In genomic region chr16:901715-902601, GRCh38 we compare ENCODE assay signal across 17 cellular contexts.
DNase-seq lines count a peak whose midpoint lies in the region; ATAC-seq and TF ChIP-seq lines count a peak whose summit lies in the region.
"Had no signal": no experiment of that assay in that cellular context is flagged by ENCODE, and none has a peak within 500 bp of the region (broad histone marks: within the 10 kb centered on the region; RNA-seq: fewer than 3 reads in every experiment).

No MANE protein-coding gene starts in this region.

- no peaks in the 10 kb centered on the region for H3K36me3 ChIP-seq in BE2C
- peaks cover 12% of the 10 kb centered on the region for H3K36me3 ChIP-seq in left ventricle myocardium inferior
- H3K36me3 ChIP-seq: left lung, MG63 had no signal

- H3K9me3 Mint-ChIP-seq in WTC11 (peaks cover 16% of the 10 kb centered on the region), type B pancreatic cell (peaks cover 5% of the 10 kb centered on the region)
- H3K9me3 Mint-ChIP-seq: CD4-positive, CD25-positive, alpha-beta regulatory T cell; IgD-negative memory B cell had no signal

- H3K27ac ChIP-seq in left ventricle myocardium inferior (replicated peaks), result peak overlapping the region; percentile 36
- H3K27ac ChIP-seq: left lung had no signal

- H3K27me3 ChIP-seq in BE2C (no peaks in the 10 kb centered on the region), left ventricle myocardium inferior (ENCODE audit: low read depth) (no peaks in the 10 kb centered on the region)
- H3K27me3 ChIP-seq: left lung, MG63 had no signal

- no peaks in the 10 kb centered on the region for H3K9me3 ChIP-seq in BE2C
- H3K9me3 ChIP-seq in left ventricle myocardium inferior (replicated peaks), result peaks cover 8% of the 10 kb centered on the region

- CTCF ChIA-PET in WTC11 (lab: Charles Lee), result interaction anchor here (0.6 to 1.4 kb wide), 2 partner anchors 24 to 154 kb away, joined by 3 to 4 read pairs; no protein-coding TSS in a partner anchor

- ATAC-seq in WTC11, result no peak
- no peak for ATAC-seq in HG03354 (IDR thresholded peaks at IDR 0.05; ENCODE audit: poor library complexity, severe bottlenecking, unreplicated experiment)
- no peak for ATAC-seq in omental fat pad (ENCODE audit: low FRiP score)
- ATAC-seq: left lung had no signal

- peaks cover 14% of the 10 kb centered on the region for H3K36me3 Mint-ChIP-seq in WTC11
- peaks cover 20% of the 10 kb centered on the region for H3K36me3 Mint-ChIP-seq in type B pancreatic cell

- H3K27ac Mint-ChIP-seq in WTC11 (peak overlapping the region; percentile 19; the same call in 1 of the 2 replicates), type B pancreatic cell (no peak overlapping the region)
- H3K27ac Mint-ChIP-seq: CD4-positive, CD25-positive, alpha-beta regulatory T cell had no signal

- peak; percentile 66 for DNase-seq in BE2C
- DNase-seq in WTC11 (ENCODE audit: low spot score), result no peak
- DNase-seq in left ventricle myocardium inferior, result no peak
- peak; percentile 48 for DNase-seq in pons (ENCODE audit: low spot score)
- DNase-seq in type B pancreatic cell (ENCODE audit: extremely low spot score, unreplicated experiment), result no peak
- no peak for DNase-seq in omental fat pad (ENCODE audit: low spot score)
- DNase-seq in NCI-H1105 (lab: John Stamatoyannopoulos, UW), result no peak
- DNase-seq: CD4-positive, CD25-positive, alpha-beta regulatory T cell; foreskin melanocyte; H9; MG63; NCI-H1694; NCI-H2227 treated with DMSO at 0.1 percent for 48 hours; stimulated activated naive CD4-positive, alpha-beta T cell had no signal

- H3K4me3 ChIP-seq in BE2C (ENCODE audit: low read depth, low read length) (no peak overlapping the region), left ventricle myocardium inferior (no peak overlapping the region)
- H3K4me3 ChIP-seq: left lung, MG63 had no signal

- TF ChIP-seq CTCF in BE2C (IDR thresholded peaks at IDR 0.05; ENCODE audit: low read depth, low read length) (no peak), WTC11 (IDR thresholded peaks at IDR 0.05) (no peak), left ventricle myocardium inferior (IDR thresholded peaks at IDR 0.05; ENCODE audit: borderline replicate concordance) (no peak), type B pancreatic cell (conservative IDR thresholded peaks at IDR 0.05) (no peak), omental fat pad (IDR thresholded peaks at IDR 0.05) (no peak)

- H3K27me3 Mint-ChIP-seq in WTC11 (ENCODE audit: low read depth), result no peaks in the 10 kb centered on the region; the same call in 1 of the 2 replicates
- no peaks in the 10 kb centered on the region for H3K27me3 Mint-ChIP-seq in type B pancreatic cell
- H3K27me3 Mint-ChIP-seq: CD4-positive, CD25-positive, alpha-beta regulatory T cell; IgD-negative memory B cell had no signal

- intact Hi-C loops in left ventricle myocardium inferior (cut with micrococcal nuclease), result no loop called here

- H3K4me1 ChIP-seq in BE2C (peaks cover 16% of the 10 kb centered on the region), left ventricle myocardium inferior (peaks cover 5% of the 10 kb centered on the region)
- H3K4me1 ChIP-seq: left lung had no signal

- POLR2A ChIA-PET in WTC11 (lab: Charles Lee), result no interaction called here

- H3K4me3 Mint-ChIP-seq in WTC11, result no peak overlapping the region
- no peak overlapping the region for H3K4me3 Mint-ChIP-seq in type B pancreatic cell
- H3K4me3 Mint-ChIP-seq: CD4-positive, CD25-positive, alpha-beta regulatory T cell; H9; IgD-negative memory B cell had no signal

- H3K4me1 Mint-ChIP-seq in WTC11, result no peaks in the 10 kb centered on the region
- H3K4me1 Mint-ChIP-seq in type B pancreatic cell (ENCODE audit: unreplicated experiment), result peaks cover 12% of the 10 kb centered on the region
- H3K4me1 Mint-ChIP-seq: IgD-negative memory B cell had no signal

TF ChIP-seq in WTC11, 78 proteins besides CTCF, POLR2A, EP300 and RAD21 (continues in another document):
- TF ChIP-seq NR2C2 (CRISPR knock-in tag; IDR thresholded peaks at IDR 0.05) (no peak), ATF3 (CRISPR knock-in tag; conservative IDR thresholded peaks at IDR 0.05) (no peak), ZNF138 (CRISPR knock-in tag; conservative IDR thresholded peaks at IDR 0.05) (no peak), NFYB (CRISPR knock-in tag; conservative IDR thresholded peaks at IDR 0.05; ENCODE audit: low read depth) (no peak), E2F1 (CRISPR knock-in tag; IDR thresholded peaks at IDR 0.05) (no peak), AR (CRISPR knock-in tag; IDR thresholded peaks at IDR 0.05) (no peak), E2F4 (CRISPR knock-in tag; IDR thresholded peaks at IDR 0.05; ENCODE audit: borderline replicate concordance, low read depth) (no peak), PRRX2 (CRISPR knock-in tag; IDR thresholded peaks at IDR 0.05) (no peak)
- TF ChIP-seq, protein P1, sequence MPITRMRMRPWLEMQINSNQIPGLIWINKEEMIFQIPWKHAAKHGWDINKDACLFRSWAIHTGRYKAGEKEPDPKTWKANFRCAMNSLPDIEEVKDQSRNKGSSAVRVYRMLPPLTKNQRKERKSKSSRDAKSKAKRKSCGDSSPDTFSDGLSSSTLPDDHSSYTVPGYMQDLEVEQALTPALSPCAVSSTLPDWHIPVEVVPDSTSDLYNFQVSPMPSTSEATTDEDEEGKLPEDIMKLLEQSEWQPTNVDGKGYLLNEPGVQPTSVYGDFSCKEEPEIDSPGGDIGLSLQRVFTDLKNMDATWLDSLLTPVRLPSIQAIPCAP (CRISPR knock-in tag; IDR thresholded peaks at IDR 0.05), result no peak
- TF ChIP-seq, protein P2, sequence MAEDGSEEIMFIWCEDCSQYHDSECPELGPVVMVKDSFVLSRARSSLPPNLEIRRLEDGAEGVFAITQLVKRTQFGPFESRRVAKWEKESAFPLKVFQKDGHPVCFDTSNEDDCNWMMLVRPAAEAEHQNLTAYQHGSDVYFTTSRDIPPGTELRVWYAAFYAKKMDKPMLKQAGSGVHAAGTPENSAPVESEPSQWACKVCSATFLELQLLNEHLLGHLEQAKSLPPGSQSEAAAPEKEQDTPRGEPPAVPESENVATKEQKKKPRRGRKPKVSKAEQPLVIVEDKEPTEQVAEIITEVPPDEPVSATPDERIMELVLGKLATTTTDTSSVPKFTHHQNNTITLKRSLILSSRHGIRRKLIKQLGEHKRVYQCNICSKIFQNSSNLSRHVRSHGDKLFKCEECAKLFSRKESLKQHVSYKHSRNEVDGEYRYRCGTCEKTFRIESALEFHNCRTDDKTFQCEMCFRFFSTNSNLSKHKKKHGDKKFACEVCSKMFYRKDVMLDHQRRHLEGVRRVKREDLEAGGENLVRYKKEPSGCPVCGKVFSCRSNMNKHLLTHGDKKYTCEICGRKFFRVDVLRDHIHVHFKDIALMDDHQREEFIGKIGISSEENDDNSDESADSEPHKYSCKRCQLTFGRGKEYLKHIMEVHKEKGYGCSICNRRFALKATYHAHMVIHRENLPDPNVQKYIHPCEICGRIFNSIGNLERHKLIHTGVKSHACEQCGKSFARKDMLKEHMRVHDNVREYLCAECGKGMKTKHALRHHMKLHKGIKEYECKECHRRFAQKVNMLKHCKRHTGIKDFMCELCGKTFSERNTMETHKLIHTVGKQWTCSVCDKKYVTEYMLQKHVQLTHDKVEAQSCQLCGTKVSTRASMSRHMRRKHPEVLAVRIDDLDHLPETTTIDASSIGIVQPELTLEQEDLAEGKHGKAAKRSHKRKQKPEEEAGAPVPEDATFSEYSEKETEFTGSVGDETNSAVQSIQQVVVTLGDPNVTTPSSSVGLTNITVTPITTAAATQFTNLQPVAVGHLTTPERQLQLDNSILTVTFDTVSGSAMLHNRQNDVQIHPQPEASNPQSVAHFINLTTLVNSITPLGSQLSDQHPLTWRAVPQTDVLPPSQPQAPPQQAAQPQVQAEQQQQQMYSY (CRISPR knock-in tag; IDR thresholded peaks at IDR 0.05), result no peak

Comparison
In these comparisons a context has a peak if more than half of its experiments do, and no peak if none do; other contexts are left out.
1. DNase-seq: peak in BE2C (single experiment) and pons (single experiment); none in WTC11 (single experiment), left ventricle myocardium inferior (single experiment), type B pancreatic cell (single experiment), omental fat pad (single experiment) and NCI-H1105 (single experiment).